Comparison of ENCODE assay signal across 8 cellular contexts in genomic region chr3:46881819-46882376, GRCh38. TPM values are rescaled to one million over a fixed set of nuclear protein-coding genes. Genes with fewer than 3 reads are reported as not detected.
A peak's percentile ranks its signal among the peaks of the same experiment; 100 is the strongest.
DNase-seq lines count a peak whose midpoint lies in the region; ATAC-seq and TF ChIP-seq lines count a peak whose summit lies in the region.

No MANE protein-coding gene starts in this region.

- peaks cover 43% of the 10 kb centered on the region for H3K27me3 ChIP-seq in left ventricle myocardium inferior (ENCODE audit: low read depth)

- peaks cover 50% of the 10 kb centered on the region for H3K27me3 Mint-ChIP-seq in activated T-cell treated with anti-CD3 and anti-CD28 coated beads, Interleukin-2, amount 50 U/mL, for 72 hours (ENCODE audit: low read depth)

- peak overlapping the region; percentile 85 for H3K27ac ChIP-seq in left ventricle myocardium inferior (replicated peaks)

- no peaks in the 10 kb centered on the region for H3K4me1 Mint-ChIP-seq in activated T-cell treated with anti-CD3 and anti-CD28 coated beads, Interleukin-2, amount 50 U/mL, for 72 hours (ENCODE audit: low read depth)

- peaks cover 52% of the 10 kb centered on the region for H3K4me1 ChIP-seq in left ventricle myocardium inferior

- no peaks in the 10 kb centered on the region for H3K36me3 Mint-ChIP-seq in activated T-cell treated with anti-CD3 and anti-CD28 coated beads, Interleukin-2, amount 50 U/mL, for 72 hours (ENCODE audit: insufficient read depth in 2 of 2)

- TF ChIP-seq CTCF in HFF-Myc (IDR thresholded peaks at IDR 0.05; ENCODE audit: low read depth, low read length, missing control alignments) (no peak), left ventricle myocardium inferior (IDR thresholded peaks at IDR 0.05; ENCODE audit: borderline replicate concordance) (no peak)

- intact Hi-C loops in left ventricle myocardium inferior (cut with micrococcal nuclease), result no loop called here

- peak overlapping the region; percentile 37 for H3K4me3 ChIP-seq in HFF-Myc (replicated peaks; ENCODE audit: low read depth, low read length)
- peak overlapping the region; percentile 76 for H3K4me3 ChIP-seq in left ventricle myocardium inferior
- peak overlapping the region; percentile 57 for H3K4me3 ChIP-seq in skeletal muscle cell (ENCODE audit: low read depth, low read length)

- no peak for DNase-seq in HFF-Myc (ENCODE audit: extremely low read depth, low read depth)
- DNase-seq in activated T-cell treated with anti-CD3 and anti-CD28 coated beads, Interleukin-2, amount 50 U/mL, for 72 hours, result peak; percentile 28 to 39
- DNase-seq in left ventricle myocardium inferior, result peak; percentile 46
- no peak for DNase-seq in skeletal muscle cell (ENCODE audit: low read depth)
- no peak for DNase-seq in erythroblast (lab: John Stamatoyannopoulos, UW)
- DNase-seq in DMS79 (lab: John Stamatoyannopoulos, UW), result no peak

- no peaks in the 10 kb centered on the region for H3K36me3 ChIP-seq in left ventricle myocardium inferior

- ATAC-seq in activated T-cell treated with anti-CD3 and anti-CD28 coated beads, Interleukin-2, amount 50 U/mL, for 72 hours (replicated peaks in 1 of 2), result peak; percentile 33 to 50
- ATAC-seq in HG03439 (IDR thresholded peaks at IDR 0.05; ENCODE audit: unreplicated experiment) (no peak), HG02970 (IDR thresholded peaks at IDR 0.05; ENCODE audit: low FRiP score, unreplicated experiment) (no peak)

- no peaks in the 10 kb centered on the region for H3K9me3 ChIP-seq in left ventricle myocardium inferior (replicated peaks)

- no peak overlapping the region for H3K27ac Mint-ChIP-seq in activated T-cell treated with anti-CD3 and anti-CD28 coated beads, Interleukin-2, amount 50 U/mL, for 72 hours

- TF ChIP-seq POLR2A in erythroblast (IDR thresholded peaks at IDR 0.05; ENCODE audit: low read length), result no peak

- peak overlapping the region; percentile 69 to 78 for H3K4me3 Mint-ChIP-seq in activated T-cell treated with anti-CD3 and anti-CD28 coated beads, Interleukin-2, amount 50 U/mL, for 72 hours

- H3K9me3 Mint-ChIP-seq in activated T-cell treated with anti-CD3 and anti-CD28 coated beads, Interleukin-2, amount 50 U/mL, for 72 hours, result no peaks in the 10 kb centered on the region

RNA-seq across cellular contexts. Expression of gene PTH1R, which starts 4.4 kb away (rescaled TPM):
- not detected for total RNA-seq in activated T-cell treated with anti-CD3 and anti-CD28 coated beads, Interleukin-2, amount 50 U/mL, for 72 hours
- total RNA-seq in left ventricle myocardium inferior, result 6.4 TPM

RNA-seq across cellular contexts. Expression of gene MYL3, which starts 18.7 kb away (rescaled TPM):
- total RNA-seq in activated T-cell treated with anti-CD3 and anti-CD28 coated beads, Interleukin-2, amount 50 U/mL, for 72 hours, result not detected
- total RNA-seq in left ventricle myocardium inferior, result 7,440 TPM

Comparison
In these comparisons a context has a peak if more than half of its experiments do, and no peak if none do; other contexts are left out.
1. DNase-seq: peak in activated T-cell treated with anti-CD3 and anti-CD28 coated beads, Interleukin-2, amount 50 U/mL, for 72 hours (2 of 2) and left ventricle myocardium inferior (single experiment); none in HFF-Myc (single experiment), skeletal muscle cell (single experiment), erythroblast (0 of 2) and DMS79 (single experiment).
2. ATAC-seq: peak in activated T-cell treated with anti-CD3 and anti-CD28 coated beads, Interleukin-2, amount 50 U/mL, for 72 hours (2 of 2); none in HG03439 (single experiment) and HG02970 (single experiment).
3. RNA of gene MYL3, which starts 18.7 kb away (total RNA-seq): 7,440 TPM in left ventricle myocardium inferior (single experiment); not detected in activated T-cell treated with anti-CD3 and anti-CD28 coated beads, Interleukin-2, amount 50 U/mL, for 72 hours; every median in the first group is over 1,000 times any median in the second.
4. Peak in every context shown above with its lines, with median percentiles within 50 percentile points of each other: H3K4me3 ChIP-seq.